In genomic region chr3:196629234-196629633, GRCh38 we compare ENCODE assay signal across 25 cellular contexts. TPM values are rescaled to one million over a fixed set of nuclear protein-coding genes. Genes with fewer than 3 reads are reported as not detected.
DNase-seq lines count a peak whose midpoint lies in the region; ATAC-seq and TF ChIP-seq lines count a peak whose summit lies in the region.
"Had no signal": no experiment of that assay in that cellular context is flagged by ENCODE, and none has a peak within 500 bp of the region (broad histone marks: within the 10 kb centered on the region; RNA-seq: fewer than 3 reads in every experiment).

No MANE protein-coding gene starts in this region.

- H3K27ac Mint-ChIP-seq in T-helper 1 cell treated with Interleukin-12 subunit alpha and Interleukin-12 subunit beta and Interleukin-4 antibody, amounts not matched to agents 30 μg/mL and 1 μg/mL, for 36 hours = peak overlapping the region; percentile 89
- peak overlapping the region; percentile 99 for H3K27ac Mint-ChIP-seq in activated CD8-positive, alpha-beta T cell treated with anti-CD3 and anti-CD28 coated beads, Interleukin-2, amount 10 ng/mL, durations not matched to agents 7 days and 5 days
- H3K27ac Mint-ChIP-seq: endodermal cell, HFFc6 had no signal

- H3K4me3 ChIP-seq in BLaER1 = no peak overlapping the region
- no peak overlapping the region for H3K4me3 ChIP-seq in testis
- H3K4me3 ChIP-seq: A549, colonic mucosa, MG63, pancreas had no signal

- H3K9me3 ChIP-seq in BLaER1 = no peaks in the 10 kb centered on the region
- no peaks in the 10 kb centered on the region for H3K9me3 ChIP-seq in KOPT-K1 (ENCODE audit: insufficient read depth, low read length, poor library complexity, severe bottlenecking)
- no peaks in the 10 kb centered on the region for H3K9me3 ChIP-seq in testis
- H3K9me3 ChIP-seq: A549, colonic mucosa, MG63, pancreas, SK-N-SH had no signal

- DNase-seq in T-helper 1 cell (no peak), left colon (no peak), testis (no peak)
- DNase-seq in activated CD8-positive, alpha-beta T cell treated with anti-CD3 and anti-CD28 coated beads, Interleukin-2, amount 10 ng/mL, durations not matched to agents 7 days and 5 days = no peak
- DNase-seq: activated CD4-positive, alpha-beta T cell treated with anti-CD3 and anti-CD28 coated beads for 1 hour; brain microvascular endothelial cell; colonic mucosa; DMS153; endodermal cell; GDM1; HFFc6; left cardiac atrium; mesenchymal stem cell; MG63; naive B cell; NCI-H1930; SK-N-SH; stimulated activated CD4-positive, alpha-beta T cell treated with anti-CD3 and anti-CD28 coated beads, Interleukin-15, amount 100 ng/mL, for 24 hours had no signal

- H3K27ac ChIP-seq in BLaER1 (0 out of 2 replicates have a peak overlapping the region, but pooled peaks have one; percentile 96), KOPT-K1 (ENCODE audit: low read depth, low read length, poor library complexity, severe bottlenecking) (peak overlapping the region; percentile 100), testis (no peak overlapping the region)
- H3K27ac ChIP-seq: A549, brain microvascular endothelial cell, colonic mucosa, pancreas had no signal

- 88 to 92% methylated on average over 2 of the region's 2 CpGs for WGBS in testis, 2 donors

- H3K9me3 Mint-ChIP-seq in T-helper 1 cell treated with Interleukin-12 subunit alpha and Interleukin-12 subunit beta and Interleukin-4 antibody, amounts not matched to agents 30 μg/mL and 1 μg/mL, for 36 hours = no peaks in the 10 kb centered on the region
- no peaks in the 10 kb centered on the region for H3K9me3 Mint-ChIP-seq in activated CD8-positive, alpha-beta T cell treated with anti-CD3 and anti-CD28 coated beads, Interleukin-2, amount 10 ng/mL, durations not matched to agents 7 days and 5 days (ENCODE audit: insufficient read depth)
- H3K9me3 Mint-ChIP-seq: endodermal cell, HFFc6, naive B cell had no signal

- CTCF ChIA-PET in activated CD8-positive, alpha-beta T cell treated with anti-CD3 and anti-CD28 coated beads, Interleukin-2, amount 10 ng/mL, durations not matched to agents 7 days and 5 days (lab: Charles Lee) = interaction anchor here (1.0 to 7.4 kb wide), 6 partner anchors 9 to 100 kb away, joined by 3 to 102 read pairs (median 5); partner anchors contain the start of gene NRROS

- no peak for ATAC-seq in activated CD8-positive, alpha-beta T cell treated with anti-CD3 and anti-CD28 coated beads, Interleukin-2, amount 10 ng/mL, durations not matched to agents 7 days and 5 days
- no peak for ATAC-seq in left colon
- no peak for ATAC-seq in HG02759 (IDR thresholded peaks at IDR 0.05; ENCODE audit: unreplicated experiment)
- ATAC-seq: A549, left cardiac atrium, pancreas, sciatic nerve had no signal

- H4K20me1 ChIP-seq in BLaER1 = no peaks in the 10 kb centered on the region

- H3K4me2 ChIP-seq in BLaER1 = peak overlapping the region; percentile 94; the same call in 1 of the 2 replicates
- H3K4me2 ChIP-seq: A549, SK-N-SH had no signal

- no peak overlapping the region for H3K4me3 Mint-ChIP-seq in T-helper 1 cell treated with Interleukin-12 subunit alpha and Interleukin-12 subunit beta and Interleukin-4 antibody, amounts not matched to agents 30 μg/mL and 1 μg/mL, for 36 hours
- no peak overlapping the region for H3K4me3 Mint-ChIP-seq in activated CD8-positive, alpha-beta T cell treated with anti-CD3 and anti-CD28 coated beads, Interleukin-2, amount 10 ng/mL, durations not matched to agents 7 days and 5 days
- H3K4me3 Mint-ChIP-seq: endodermal cell, HFFc6 had no signal

- no peaks in the 10 kb centered on the region for H3K36me3 ChIP-seq in BLaER1
- H3K36me3 ChIP-seq in KOPT-K1 (ENCODE audit: insufficient read depth, low read length) = no peaks in the 10 kb centered on the region
- H3K36me3 ChIP-seq in testis (ENCODE audit: low read depth, missing control alignments) = no peaks in the 10 kb centered on the region
- H3K36me3 ChIP-seq: brain microvascular endothelial cell, colonic mucosa, MG63, pancreas had no signal

- intact Hi-C loops in left colon (cut with DNase I, micrococcal nuclease) = no loop called here
- intact Hi-C loops in testis (cut with DNase I; ENCODE audit: low total_unique reads) = no loop called here

- H3K27me3 ChIP-seq in BLaER1 (no peaks in the 10 kb centered on the region), testis (no peaks in the 10 kb centered on the region)
- H3K27me3 ChIP-seq: brain microvascular endothelial cell, colonic mucosa, MG63, pancreas had no signal

- peaks cover 3% of the 10 kb centered on the region for H3K36me3 Mint-ChIP-seq in T-helper 1 cell treated with Interleukin-12 subunit alpha and Interleukin-12 subunit beta and Interleukin-4 antibody, amounts not matched to agents 30 μg/mL and 1 μg/mL, for 36 hours (ENCODE audit: low read depth)
- peaks cover 12% of the 10 kb centered on the region for H3K36me3 Mint-ChIP-seq in activated CD8-positive, alpha-beta T cell treated with anti-CD3 and anti-CD28 coated beads, Interleukin-2, amount 10 ng/mL, durations not matched to agents 7 days and 5 days (ENCODE audit: low read depth)
- H3K36me3 Mint-ChIP-seq: naive B cell had no signal

- TF ChIP-seq POLR2A in testis (IDR thresholded peaks at IDR 0.05) = no peak

- H3K9ac ChIP-seq in BLaER1 = no peak overlapping the region
- H3K9ac ChIP-seq: SK-N-SH had no signal

- no peaks in the 10 kb centered on the region for H3K27me3 Mint-ChIP-seq in T-helper 1 cell treated with Interleukin-12 subunit alpha and Interleukin-12 subunit beta and Interleukin-4 antibody, amounts not matched to agents 30 μg/mL and 1 μg/mL, for 36 hours (ENCODE audit: low read depth)
- no peaks in the 10 kb centered on the region for H3K27me3 Mint-ChIP-seq in activated CD8-positive, alpha-beta T cell treated with anti-CD3 and anti-CD28 coated beads, Interleukin-2, amount 10 ng/mL, durations not matched to agents 7 days and 5 days (ENCODE audit: low read depth)
- H3K27me3 Mint-ChIP-seq: naive B cell had no signal

- peaks cover 54% of the 10 kb centered on the region for H3K4me1 Mint-ChIP-seq in T-helper 1 cell treated with Interleukin-12 subunit alpha and Interleukin-12 subunit beta and Interleukin-4 antibody, amounts not matched to agents 30 μg/mL and 1 μg/mL, for 36 hours (ENCODE audit: low read depth)
- peaks cover 78% of the 10 kb centered on the region for H3K4me1 Mint-ChIP-seq in activated CD8-positive, alpha-beta T cell treated with anti-CD3 and anti-CD28 coated beads, Interleukin-2, amount 10 ng/mL, durations not matched to agents 7 days and 5 days (ENCODE audit: low read depth)

- H3K4me1 ChIP-seq in BLaER1 (peaks cover 53% of the 10 kb centered on the region), testis (no peaks in the 10 kb centered on the region)

- no peak for TF ChIP-seq CTCF in testis (IDR thresholded peaks at IDR 0.05)

- POLR2A ChIA-PET in activated CD8-positive, alpha-beta T cell treated with anti-CD3 and anti-CD28 coated beads, Interleukin-2, amount 10 ng/mL, durations not matched to agents 7 days and 5 days (lab: Charles Lee) = interaction anchor here (0.8 to 5.3 kb wide), 4 partner anchors 9 to 83 kb away, joined by 3 to 83 read pairs (median 4); no protein-coding TSS in a partner anchor

RNA-seq across cellular contexts. Expression of gene NRROS, which starts 10.3 kb away (rescaled TPM):
- total RNA-seq in activated CD8-positive, alpha-beta T cell treated with anti-CD3 and anti-CD28 coated beads, Interleukin-2, amount 10 ng/mL, durations not matched to agents 7 days and 5 days = 10 to 100 TPM; 37.5 to 39.9 TPM
- total RNA-seq in left colon (1 to 10 TPM; 1.3 to 4.0 TPM), testis (1 to 10 TPM; 2.8 to 3.2 TPM)
- polyA plus RNA-seq in testis (ENCODE audit: insufficient read depth, low read depth, low replicate concordance) = 5.5 TPM
- polyA plus RNA-seq: A549 had no signal

Comparison
In these comparisons a context has a peak if more than half of its experiments do, and no peak if none do; other contexts are left out.
1. H3K27ac ChIP-seq: peak in BLaER1 (single experiment) and KOPT-K1 (single experiment); none in testis (0 of 2).
2. RNA of gene NRROS, which starts 10.3 kb away (total RNA-seq): 37.5 to 39.9 TPM in activated CD8-positive, alpha-beta T cell treated with anti-CD3 and anti-CD28 coated beads, Interleukin-2, amount 10 ng/mL, durations not matched to agents 7 days and 5 days; 1.3 to 4.0 TPM in left colon and 2.8 to 3.2 TPM in testis; every median in the first group is over 4 times any median in the second.